Comparison of ENCODE assay signal across 1 cellular context in genomic region chr2:29606105-29606871, GRCh38.
TF ChIP-seq lines count a peak whose summit lies in the region.

No MANE protein-coding gene starts in this region.

TF ChIP-seq in GM23338, 12 proteins besides CTCF, POLR2A, EP300 and RAD21 (continued from another document):
- TF ChIP-seq ZNF462 (CRISPR knock-in tag; IDR thresholded peaks at IDR 0.05) (no peak), ZNF114 (CRISPR knock-in tag; IDR thresholded peaks at IDR 0.05) (no peak), CREB1 (CRISPR knock-in tag; IDR thresholded peaks at IDR 0.05; ENCODE audit: low read depth) (no peak), STAT1 (IDR thresholded peaks at IDR 0.05; ENCODE audit: unreplicated experiment) (no peak)
